In the genomic region with DNA sequence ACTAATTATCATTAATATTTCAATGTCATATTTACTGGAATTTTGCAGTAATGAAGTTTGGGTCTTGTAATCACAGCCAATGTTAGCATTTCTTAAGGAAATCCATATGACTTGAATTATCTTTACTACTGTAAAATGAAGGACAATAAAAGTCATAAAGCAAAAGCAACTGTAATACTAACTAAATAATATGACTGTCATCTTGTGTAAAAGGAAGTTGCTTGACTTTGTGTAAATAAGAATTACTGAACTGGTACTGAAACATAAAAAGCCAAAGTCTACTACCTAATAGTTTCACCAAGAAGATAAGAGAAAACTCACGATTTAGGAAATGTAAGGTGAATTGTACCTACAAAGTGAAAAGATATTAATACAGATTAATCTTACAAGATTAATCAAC, we compare ENCODE assay signal across 24 cellular contexts. TPM values are rescaled to one million over a fixed set of nuclear protein-coding genes. Genes with fewer than 3 reads are reported as not detected.
DNase-seq lines count a peak whose midpoint lies in the region; ATAC-seq, FAIRE-seq and TF ChIP-seq lines count a peak whose summit lies in the region.
"Had no signal": no experiment of that assay in that cellular context is flagged by ENCODE, and none has a peak within 500 bp of the region (broad histone marks: within the 10 kb centered on the region; RNA-seq: fewer than 3 reads in every experiment).

No MANE protein-coding gene starts in this region.

- no peak for TF ChIP-seq EP300 in SK-N-SH (IDR thresholded peaks at IDR 0.05; ENCODE audit: borderline replicate concordance in 1 of 2, low read depth in 1 of 2, low read length in 1 of 2)

- no peaks in the 10 kb centered on the region for H3K79me2 ChIP-seq in SK-N-SH (ENCODE audit: insufficient read depth)

- TF ChIP-seq RAD21 in SK-N-SH (IDR thresholded peaks at IDR 0.05; ENCODE audit: low read length), result no peak

- no peaks in the 10 kb centered on the region for H3K36me3 ChIP-seq in SK-N-SH (replicated peaks in 1 of 2; ENCODE audit: control insufficient read depth in 1 of 2, insufficient read depth in 2 of 2, low read length in 1 of 2)
- H3K36me3 ChIP-seq: BE2C; BLaER1 treated with 17β-estradiol and CSF1 and Interleukin-3, amounts not matched to agents 10 nM and 100 nM had no signal

- H3K27me3 ChIP-seq in SK-N-SH (ENCODE audit: insufficient read depth), result no peaks in the 10 kb centered on the region
- H3K27me3 ChIP-seq: BE2C; BLaER1 treated with 17β-estradiol and CSF1 and Interleukin-3, amounts not matched to agents 10 nM and 100 nM had no signal

- WGBS in SK-N-SH (ENCODE audit: low lambda C conversion rate), result 85% methylated on average over 1 of the region's 1 CpG

- no peaks in the 10 kb centered on the region for H3K9me3 ChIP-seq in SK-N-SH
- H3K9me3 ChIP-seq: A549, BE2C had no signal

- FAIRE-seq in G401.6 (lab: Jason Lieb, UNC) (peak; percentile 8), TTC549 (lab: Jason Lieb, UNC) (peak; percentile 62)
- FAIRE-seq: A549, GM12878 had no signal

- no peaks in the 10 kb centered on the region; a peak in 1 of 4 replicates for H3K4me1 ChIP-seq in SK-N-SH (ENCODE audit: control insufficient read depth in 1 of 2, insufficient read depth in 2 of 2, low read depth in 1 of 2, low read length in 1 of 2)
- H3K4me1 ChIP-seq: A549, BE2C had no signal

- DNase-seq in left colon, result no peak
- DNase-seq in SK-N-SH, result no peak
- no peak for DNase-seq in Right ventricle myocardium inferior (ENCODE audit: missing footprints)
- DNase-seq in SHP77 treated with DMSO at 0.1 percent for 48 hours (lab: John Stamatoyannopoulos, UW), result no peak
- DNase-seq in dedifferentiated amniotic fluid mesenchymal stem cell (ENCODE audit: extremely low spot score), result no peak
- DNase-seq: 8988T; ACHN; AML-193; BE2C; CD4-positive, alpha-beta T cell; CD8-positive, alpha-beta memory T cell; DMS53; DND-41; GDM1; H9 had no signal

- no peak for TF ChIP-seq CTCF in SK-N-SH (IDR thresholded peaks at IDR 0.05)

- no peak overlapping the region for H3K4me2 ChIP-seq in SK-N-SH
- H3K4me2 ChIP-seq: A549; BLaER1 treated with 17β-estradiol and CSF1 and Interleukin-3, amounts not matched to agents 10 nM and 100 nM; GM23338 had no signal

- intact Hi-C loops in left colon (cut with DNase I, micrococcal nuclease) (no loop called here), Right ventricle myocardium inferior (cut with DNase I) (no loop called here)

- CTCF ChIA-PET in SK-N-SH (lab: Yijun Ruan, JAX), result no interaction called here

- H3K27ac ChIP-seq in SK-N-SH (ENCODE audit: low read depth in 2 of 2, low read length in 1 of 2), result no peak overlapping the region
- H3K27ac ChIP-seq: A549; BLaER1 treated with 17β-estradiol and CSF1 and Interleukin-3, amounts not matched to agents 10 nM and 100 nM had no signal

- H2AFZ ChIP-seq in SK-N-SH (ENCODE audit: low read depth), result no peak overlapping the region
- H2AFZ ChIP-seq: GM23338 had no signal

- H4K20me1 ChIP-seq in SK-N-SH (ENCODE audit: insufficient read depth), result no peaks in the 10 kb centered on the region
- H4K20me1 ChIP-seq: BLaER1 treated with 17β-estradiol and CSF1 and Interleukin-3, amounts not matched to agents 10 nM and 100 nM had no signal

- no peaks in the 10 kb centered on the region for H3K9me2 ChIP-seq in SK-N-SH

- POLR2A ChIA-PET in SK-N-SH (lab: Yijun Ruan, JAX), result no interaction called here

- ATAC-seq in left colon (peak; percentile 79), Right ventricle myocardium inferior (no peak)
- ATAC-seq: A549, GM12878, GM23338, HCT116 had no signal

- no peak overlapping the region for H3K9ac ChIP-seq in SK-N-SH
- H3K9ac ChIP-seq: BLaER1 treated with 17β-estradiol and CSF1 and Interleukin-3, amounts not matched to agents 10 nM and 100 nM had no signal

- H3F3A ChIP-seq in SK-N-SH (replicated peaks; ENCODE audit: insufficient read depth), result peaks cover 8% of the 10 kb centered on the region

- no peak overlapping the region for H3K4me3 ChIP-seq in SK-N-SH (ENCODE audit: low read depth in 2 of 2, low read length in 1 of 2)
- H3K4me3 ChIP-seq: A549; BLaER1 treated with 17β-estradiol and CSF1 and Interleukin-3, amounts not matched to agents 10 nM and 100 nM; GM12878; GM23338 had no signal

TF ChIP-seq in SK-N-SH, 30 proteins besides CTCF, POLR2A, EP300 and RAD21:
- no peak for TF ChIP-seq NRF1 (IDR thresholded peaks at IDR 0.05; ENCODE audit: low read depth, low read length)
- no peak for TF ChIP-seq TEAD4 (IDR thresholded peaks at IDR 0.05; ENCODE audit: borderline replicate concordance, insufficient read depth)
- no peak for TF ChIP-seq MAX (IDR thresholded peaks at IDR 0.05; ENCODE audit: low read depth)
- TF ChIP-seq IRF3 (IDR thresholded peaks at IDR 0.05; ENCODE audit: low read depth, low read length), result no peak
- no peak for TF ChIP-seq FOXM1 (IDR thresholded peaks at IDR 0.05; ENCODE audit: low read depth)
- TF ChIP-seq EZH2phosphoT487 (IDR thresholded peaks at IDR 0.05; ENCODE audit: borderline replicate concordance, low read depth), result no peak
- no peak for TF ChIP-seq FOSL2 (IDR thresholded peaks at IDR 0.05; ENCODE audit: borderline replicate concordance, low read depth)
- no peak for TF ChIP-seq JUND (IDR thresholded peaks at IDR 0.05)
- TF ChIP-seq TAF1 (IDR thresholded peaks at IDR 0.05; ENCODE audit: borderline replicate concordance, low read depth, low read length), result no peak
- TF ChIP-seq TCF12 (IDR thresholded peaks at IDR 0.05), result no peak
- TF ChIP-seq REST (IDR thresholded peaks at IDR 0.05; ENCODE audit: low read depth, low read length), result no peak
- TF ChIP-seq RCOR1 (IDR thresholded peaks at IDR 0.05; ENCODE audit: low read length), result no peak
- no peak for TF ChIP-seq RXRA (IDR thresholded peaks at IDR 0.05; ENCODE audit: borderline replicate concordance, low read depth)

RNA-seq across cellular contexts. Expression of gene ATP6V1G3, which starts 57.5 kb away (rescaled TPM):
- total RNA-seq in left colon, result not detected
- polyA plus RNA-seq in SK-N-SH (2012; rRNA removed), result not detected in 2 replicates
- 0.20 and 0.31 TPM in 2 replicates for polyA plus RNA-seq in SK-N-SH (2012; cell fraction: cytosol; rRNA removed)
- polyA plus RNA-seq in SK-N-SH (2012; cell fraction: nucleus; rRNA removed), result not detected in 2 replicates
- not detected for total RNA-seq in Right ventricle myocardium inferior
- total RNA-seq: CD4-positive, alpha-beta T cell; CD8-positive, alpha-beta memory T cell; GM12878; GM23338; H4; H9 had no signal
- polyA plus RNA-seq: A549; CD14-positive monocyte; CD8-positive, alpha-beta memory T cell; GM23338 had no signal
